In the genomic region with DNA sequence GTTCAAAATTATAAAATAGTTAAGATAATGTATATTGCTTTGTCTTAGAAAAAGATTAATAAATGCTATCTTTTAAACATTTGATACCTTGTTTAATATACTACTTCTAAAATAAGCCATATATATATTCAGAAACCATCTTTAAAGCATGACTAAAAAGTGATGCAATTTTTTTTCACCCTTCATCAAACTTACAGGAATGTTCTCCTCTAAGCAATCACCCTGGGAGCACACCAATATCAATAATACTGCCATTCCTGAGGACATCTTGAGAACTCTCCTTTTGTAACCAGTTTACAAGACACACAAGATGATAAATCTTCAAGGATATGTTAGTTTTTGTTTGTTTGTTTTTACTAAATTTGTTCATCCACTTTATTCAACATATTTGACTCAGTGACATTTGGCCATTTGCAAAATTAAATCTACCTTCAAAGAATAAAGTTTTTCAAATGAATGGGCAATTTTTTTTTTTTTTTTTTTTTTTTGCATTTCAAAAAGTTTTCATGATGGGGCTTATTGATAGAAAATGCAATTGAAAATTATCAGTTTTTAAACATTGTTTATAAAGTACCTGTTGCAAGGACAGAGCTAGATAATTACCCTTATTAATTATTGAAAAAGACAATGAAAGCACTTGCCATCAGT, we compare ENCODE assay signal across 3 cellular contexts.
A peak's percentile ranks its signal among the peaks of the same experiment; 100 is the strongest.
TF ChIP-seq lines count a peak whose summit lies in the region.

No MANE protein-coding gene starts in this region.

TF ChIP-seq in SK-N-SH, 30 proteins besides CTCF, POLR2A, EP300 and RAD21 (continued from another document):
- TF ChIP-seq MXI1 (IDR thresholded peaks at IDR 0.05; ENCODE audit: low read depth, low read length): no peak
- no peak for TF ChIP-seq GABPA (IDR thresholded peaks at IDR 0.05; ENCODE audit: low read depth)
- no peak for TF ChIP-seq SMC3 (IDR thresholded peaks at IDR 0.05; ENCODE audit: low read depth, low read length)
- TF ChIP-seq, protein P1, sequence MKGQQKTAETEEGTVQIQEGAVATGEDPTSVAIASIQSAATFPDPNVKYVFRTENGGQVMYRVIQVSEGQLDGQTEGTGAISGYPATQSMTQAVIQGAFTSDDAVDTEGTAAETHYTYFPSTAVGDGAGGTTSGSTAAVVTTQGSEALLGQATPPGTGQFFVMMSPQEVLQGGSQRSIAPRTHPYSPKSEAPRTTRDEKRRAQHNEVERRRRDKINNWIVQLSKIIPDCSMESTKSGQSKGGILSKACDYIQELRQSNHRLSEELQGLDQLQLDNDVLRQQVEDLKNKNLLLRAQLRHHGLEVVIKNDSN (IDR thresholded peaks at IDR 0.05; ENCODE audit: borderline replicate concordance, low read depth): no peak
- TF ChIP-seq TAF1 (IDR thresholded peaks at IDR 0.05; ENCODE audit: borderline replicate concordance, low read depth, low read length): no peak
- no peak for TF ChIP-seq GATA2 (CRISPR knock-in tag; IDR thresholded peaks at IDR 0.05)
- TF ChIP-seq POLR2AphosphoS5 (IDR thresholded peaks at IDR 0.05; ENCODE audit: low read depth, low read length): no peak
- no peak for TF ChIP-seq RCOR1 (IDR thresholded peaks at IDR 0.05; ENCODE audit: low read length)
- TF ChIP-seq, protein P2, sequence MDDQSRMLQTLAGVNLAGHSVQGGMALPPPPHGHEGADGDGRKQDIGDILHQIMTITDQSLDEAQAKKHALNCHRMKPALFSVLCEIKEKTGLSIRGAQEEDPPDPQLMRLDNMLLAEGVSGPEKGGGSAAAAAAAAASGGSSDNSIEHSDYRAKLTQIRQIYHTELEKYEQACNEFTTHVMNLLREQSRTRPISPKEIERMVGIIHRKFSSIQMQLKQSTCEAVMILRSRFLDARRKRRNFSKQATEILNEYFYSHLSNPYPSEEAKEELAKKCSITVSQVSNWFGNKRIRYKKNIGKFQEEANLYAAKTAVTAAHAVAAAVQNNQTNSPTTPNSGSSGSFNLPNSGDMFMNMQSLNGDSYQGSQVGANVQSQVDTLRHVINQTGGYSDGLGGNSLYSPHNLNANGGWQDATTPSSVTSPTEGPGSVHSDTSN (IDR thresholded peaks at IDR 0.05): no peak
- no peak for TF ChIP-seq TEAD4 (IDR thresholded peaks at IDR 0.05; ENCODE audit: borderline replicate concordance, insufficient read depth)
- TF ChIP-seq CHD2 (IDR thresholded peaks at IDR 0.05; ENCODE audit: low read length, partially characterized antibody): no peak
- TF ChIP-seq, protein P3, sequence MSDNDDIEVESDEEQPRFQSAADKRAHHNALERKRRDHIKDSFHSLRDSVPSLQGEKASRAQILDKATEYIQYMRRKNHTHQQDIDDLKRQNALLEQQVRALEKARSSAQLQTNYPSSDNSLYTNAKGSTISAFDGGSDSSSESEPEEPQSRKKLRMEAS (IDR thresholded peaks at IDR 0.05; ENCODE audit: low read depth): no peak
- TF ChIP-seq FOXM1 (IDR thresholded peaks at IDR 0.05; ENCODE audit: low read depth): no peak
- TF ChIP-seq ELF1 (IDR thresholded peaks at IDR 0.05): no peak
- TF ChIP-seq, protein P4, sequence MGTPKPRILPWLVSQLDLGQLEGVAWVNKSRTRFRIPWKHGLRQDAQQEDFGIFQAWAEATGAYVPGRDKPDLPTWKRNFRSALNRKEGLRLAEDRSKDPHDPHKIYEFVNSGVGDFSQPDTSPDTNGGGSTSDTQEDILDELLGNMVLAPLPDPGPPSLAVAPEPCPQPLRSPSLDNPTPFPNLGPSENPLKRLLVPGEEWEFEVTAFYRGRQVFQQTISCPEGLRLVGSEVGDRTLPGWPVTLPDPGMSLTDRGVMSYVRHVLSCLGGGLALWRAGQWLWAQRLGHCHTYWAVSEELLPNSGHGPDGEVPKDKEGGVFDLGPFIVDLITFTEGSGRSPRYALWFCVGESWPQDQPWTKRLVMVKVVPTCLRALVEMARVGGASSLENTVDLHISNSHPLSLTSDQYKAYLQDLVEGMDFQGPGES (IDR thresholded peaks at IDR 0.05; ENCODE audit: low read depth, low read length): no peak
- no peak for TF ChIP-seq FOSL2 (IDR thresholded peaks at IDR 0.05; ENCODE audit: borderline replicate concordance, low read depth)
- no peak for TF ChIP-seq EZH2phosphoT487 (IDR thresholded peaks at IDR 0.05; ENCODE audit: borderline replicate concordance, low read depth)
- no peak for TF ChIP-seq MEF2A (IDR thresholded peaks at IDR 0.05; ENCODE audit: borderline replicate concordance, low read depth)
TF ChIP-seq in SK-N-SH: peak in this region for 0.

TF ChIP-seq in SK-N-SH treated with all-trans-retinoic acid at 6 μM for 48 hours, 23 proteins besides CTCF, POLR2A, EP300 and RAD21:
- TF ChIP-seq BACH2 (CRISPR knock-in tag; IDR thresholded peaks at IDR 0.05; ENCODE audit: borderline replicate concordance) (no peak), GLIS3 (CRISPR knock-in tag; IDR thresholded peaks at IDR 0.05) (no peak), ZFP30 (CRISPR knock-in tag; IDR thresholded peaks at IDR 0.05) (no peak), ZNF8 (CRISPR knock-in tag; IDR thresholded peaks at IDR 0.05) (no peak), ARNTL (CRISPR knock-in tag; IDR thresholded peaks at IDR 0.05; ENCODE audit: borderline replicate concordance, low read depth) (no peak), CSDC2 (CRISPR knock-in tag; IDR thresholded peaks at IDR 0.05) (no peak), TCF4 (CRISPR knock-in tag; IDR thresholded peaks at IDR 0.05; ENCODE audit: borderline replicate concordance) (no peak), SNAI2 (CRISPR knock-in tag; IDR thresholded peaks at IDR 0.05) (no peak), ZNF70 (CRISPR knock-in tag; IDR thresholded peaks at IDR 0.05) (no peak)
- TF ChIP-seq, protein P5, sequence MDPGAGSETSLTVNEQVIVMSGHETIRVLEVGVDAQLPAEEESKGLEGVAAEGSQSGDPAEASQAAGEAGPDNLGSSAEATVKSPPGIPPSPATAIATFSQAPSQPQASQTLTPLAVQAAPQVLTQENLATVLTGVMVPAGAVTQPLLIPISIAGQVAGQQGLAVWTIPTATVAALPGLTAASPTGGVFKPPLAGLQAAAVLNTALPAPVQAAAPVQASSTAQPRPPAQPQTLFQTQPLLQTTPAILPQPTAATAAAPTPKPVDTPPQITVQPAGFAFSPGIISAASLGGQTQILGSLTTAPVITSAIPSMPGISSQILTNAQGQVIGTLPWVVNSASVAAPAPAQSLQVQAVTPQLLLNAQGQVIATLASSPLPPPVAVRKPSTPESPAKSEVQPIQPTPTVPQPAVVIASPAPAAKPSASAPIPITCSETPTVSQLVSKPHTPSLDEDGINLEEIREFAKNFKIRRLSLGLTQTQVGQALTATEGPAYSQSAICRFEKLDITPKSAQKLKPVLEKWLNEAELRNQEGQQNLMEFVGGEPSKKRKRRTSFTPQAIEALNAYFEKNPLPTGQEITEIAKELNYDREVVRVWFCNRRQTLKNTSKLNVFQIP (CRISPR knock-in tag; IDR thresholded peaks at IDR 0.05; ENCODE audit: borderline replicate concordance, low read depth): no peak
- TF ChIP-seq, protein P6, sequence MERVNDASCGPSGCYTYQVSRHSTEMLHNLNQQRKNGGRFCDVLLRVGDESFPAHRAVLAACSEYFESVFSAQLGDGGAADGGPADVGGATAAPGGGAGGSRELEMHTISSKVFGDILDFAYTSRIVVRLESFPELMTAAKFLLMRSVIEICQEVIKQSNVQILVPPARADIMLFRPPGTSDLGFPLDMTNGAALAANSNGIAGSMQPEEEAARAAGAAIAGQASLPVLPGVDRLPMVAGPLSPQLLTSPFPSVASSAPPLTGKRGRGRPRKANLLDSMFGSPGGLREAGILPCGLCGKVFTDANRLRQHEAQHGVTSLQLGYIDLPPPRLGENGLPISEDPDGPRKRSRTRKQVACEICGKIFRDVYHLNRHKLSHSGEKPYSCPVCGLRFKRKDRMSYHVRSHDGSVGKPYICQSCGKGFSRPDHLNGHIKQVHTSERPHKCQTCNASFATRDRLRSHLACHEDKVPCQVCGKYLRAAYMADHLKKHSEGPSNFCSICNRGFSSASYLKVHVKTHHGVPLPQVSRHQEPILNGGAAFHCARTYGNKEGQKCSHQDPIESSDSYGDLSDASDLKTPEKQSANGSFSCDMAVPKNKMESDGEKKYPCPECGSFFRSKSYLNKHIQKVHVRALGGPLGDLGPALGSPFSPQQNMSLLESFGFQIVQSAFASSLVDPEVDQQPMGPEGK (CRISPR knock-in tag; IDR thresholded peaks at IDR 0.05; ENCODE audit: borderline replicate concordance): no peak
- TF ChIP-seq, protein P7, sequence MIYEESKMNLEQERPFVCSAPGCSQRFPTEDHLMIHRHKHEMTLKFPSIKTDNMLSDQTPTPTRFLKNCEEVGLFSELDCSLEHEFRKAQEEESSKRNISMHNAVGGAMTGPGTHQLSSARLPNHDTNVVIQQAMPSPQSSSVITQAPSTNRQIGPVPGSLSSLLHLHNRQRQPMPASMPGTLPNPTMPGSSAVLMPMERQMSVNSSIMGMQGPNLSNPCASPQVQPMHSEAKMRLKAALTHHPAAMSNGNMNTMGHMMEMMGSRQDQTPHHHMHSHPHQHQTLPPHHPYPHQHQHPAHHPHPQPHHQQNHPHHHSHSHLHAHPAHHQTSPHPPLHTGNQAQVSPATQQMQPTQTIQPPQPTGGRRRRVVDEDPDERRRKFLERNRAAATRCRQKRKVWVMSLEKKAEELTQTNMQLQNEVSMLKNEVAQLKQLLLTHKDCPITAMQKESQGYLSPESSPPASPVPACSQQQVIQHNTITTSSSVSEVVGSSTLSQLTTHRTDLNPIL (CRISPR knock-in tag; IDR thresholded peaks at IDR 0.05; ENCODE audit: low read depth): no peak

TF ChIP-seq in IMR-90, 13 proteins besides CTCF, POLR2A, EP300 and RAD21:
- TF ChIP-seq CEBPB (IDR thresholded peaks at IDR 0.05; ENCODE audit: low read depth, low read length): peak; percentile 52; the same call in 1 of the 2 replicates
- TF ChIP-seq SMC3 (IDR thresholded peaks at IDR 0.05; ENCODE audit: low read depth, low read length): no peak
